20 cellular contexts compared by ENCODE assay signal in the genomic region with DNA sequence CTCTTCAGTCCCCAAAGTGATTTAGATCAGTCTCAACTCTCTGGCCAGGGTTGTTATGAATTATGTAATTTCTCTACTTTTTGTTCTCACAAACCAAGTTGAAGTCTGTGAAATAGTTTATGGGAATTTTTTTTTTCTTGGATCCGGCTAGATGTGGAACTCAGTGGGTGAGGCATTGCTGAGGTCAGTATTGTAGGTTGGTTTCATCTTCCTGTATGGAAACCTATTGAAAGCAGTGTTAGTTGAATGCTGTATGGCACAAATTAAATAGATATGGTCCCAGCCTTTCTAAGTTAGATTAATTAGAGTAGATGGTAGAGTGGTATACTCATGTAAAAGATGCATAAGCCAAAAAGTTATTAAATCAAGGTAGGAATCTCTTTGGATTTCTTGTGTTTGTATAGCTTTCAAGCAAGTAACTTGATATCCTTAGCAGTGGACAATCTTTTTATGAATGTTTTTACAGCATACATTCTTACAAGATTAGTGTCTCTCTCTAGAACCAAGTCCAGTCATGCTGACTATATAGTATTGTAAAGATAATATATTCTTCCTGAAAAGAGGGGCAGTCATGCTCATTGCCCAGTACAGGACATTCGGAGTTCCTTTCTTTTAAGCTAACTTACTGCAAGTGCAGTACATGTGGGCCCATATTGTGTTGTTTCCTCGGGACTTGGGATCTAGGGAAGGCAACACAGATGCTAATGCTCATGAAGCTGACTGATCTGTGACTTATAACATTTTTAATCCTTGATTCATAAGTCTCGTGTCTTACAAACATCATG.
A peak's percentile ranks its signal among the peaks of the same experiment; 100 is the strongest.
DNase-seq lines count a peak whose midpoint lies in the region; ATAC-seq and TF ChIP-seq lines count a peak whose summit lies in the region.
"Had no signal": no experiment of that assay in that cellular context is flagged by ENCODE, and none has a peak within 500 bp of the region (broad histone marks: within the 10 kb centered on the region; RNA-seq: fewer than 3 reads in every experiment).

No MANE protein-coding gene starts in this region.

- no peaks in the 10 kb centered on the region for H3K27me3 ChIP-seq in foreskin keratinocyte
- H3K27me3 ChIP-seq: body of pancreas, neutrophil had no signal

- H3K27ac ChIP-seq in foreskin keratinocyte: peak overlapping the region; percentile 69
- H3K27ac ChIP-seq: body of pancreas, HL-60, KMS-11, neutrophil had no signal

- DNase-seq in AG08395 (ENCODE audit: low spot score) (peak; percentile 1), HT1080 (ENCODE audit: low read depth) (peak; percentile 69), amniotic epithelial cell (ENCODE audit: low read depth) (peak; percentile 19), foreskin keratinocyte (peak; percentile 81 to 94), DMS79 treated with DMSO at 0.1 percent for 48 hours (lab: John Stamatoyannopoulos, UW) (no peak)
- DNase-seq: activated CD4-positive, alpha-beta T cell treated with anti-CD3 and anti-CD28 coated beads, Interleukin-2, amount 10 ng/mL, durations not matched to agents 7 days and 5 days; body of pancreas; GOT3; left cardiac atrium; mucosa of descending colon; NCI-H1092 treated with DMSO at 0.1 percent for 48 hours; NCI-H526 treated with DMSO at 0.1 percent for 48 hours; retina; stimulated activated naive CD8-positive, alpha-beta T cell treated with anti-CD3 and anti-CD28 coated beads, Interleukin-15, amount 100 ng/mL, for 72 hours had no signal

- ATAC-seq in foreskin keratinocyte (peak; percentile 97), GM21390 (IDR thresholded peaks at IDR 0.05; ENCODE audit: unreplicated experiment) (no peak), HG03457 (IDR thresholded peaks at IDR 0.05; ENCODE audit: unreplicated experiment) (no peak), GM21619 (IDR thresholded peaks at IDR 0.05; ENCODE audit: unreplicated experiment) (no peak)
- ATAC-seq: body of pancreas; left cardiac atrium; mucosa of descending colon; stimulated activated naive CD8-positive, alpha-beta T cell treated with anti-CD3 and anti-CD28 coated beads, Interleukin-15, amount 100 ng/mL, for 72 hours had no signal

- H3K4me1 ChIP-seq in foreskin keratinocyte: peaks cover 31% of the 10 kb centered on the region
- H3K4me1 ChIP-seq: body of pancreas had no signal

- no peak for TF ChIP-seq CTCF in foreskin keratinocyte (conservative IDR thresholded peaks at IDR 0.05)
